Comparison of ENCODE assay signal across 2 cellular contexts in genomic region chr1:10510520-10511493, GRCh38.
TF ChIP-seq lines count a peak whose summit lies in the region.

No MANE protein-coding gene starts in this region.

TF ChIP-seq in SK-N-SH, 30 proteins besides CTCF, POLR2A, EP300 and RAD21:
- peak; percentile 91 for TF ChIP-seq FOXM1 (IDR thresholded peaks at IDR 0.05; ENCODE audit: low read depth)
- TF ChIP-seq EZH2phosphoT487 (IDR thresholded peaks at IDR 0.05; ENCODE audit: borderline replicate concordance, low read depth) = no peak
- no peak for TF ChIP-seq MAX (IDR thresholded peaks at IDR 0.05; ENCODE audit: low read depth)
- peak; percentile 53 for TF ChIP-seq NFIC (IDR thresholded peaks at IDR 0.05; ENCODE audit: borderline replicate concordance)
- 0 out of 2 replicates have a peak, but pooled peaks have one; percentile 24 for TF ChIP-seq YY1 (IDR thresholded peaks at IDR 0.05; ENCODE audit: low read depth)
- no peak for TF ChIP-seq MXI1 (IDR thresholded peaks at IDR 0.05; ENCODE audit: low read depth, low read length)
- TF ChIP-seq FOSL2 (IDR thresholded peaks at IDR 0.05; ENCODE audit: borderline replicate concordance, low read depth) = peak; percentile 92
- TF ChIP-seq SIN3A (IDR thresholded peaks at IDR 0.05; ENCODE audit: borderline replicate concordance, low read depth, low read length) = peak; percentile 20; the same call in 1 of the 2 replicates
- no peak for TF ChIP-seq USF1 (IDR thresholded peaks at IDR 0.05; ENCODE audit: borderline replicate concordance, low read depth)
- TF ChIP-seq ELF1 (IDR thresholded peaks at IDR 0.05) = no peak
- peak; percentile 95 for TF ChIP-seq PBX3 (IDR thresholded peaks at IDR 0.05)
- TF ChIP-seq MEF2A (IDR thresholded peaks at IDR 0.05; ENCODE audit: borderline replicate concordance, low read depth) = no peak
- TF ChIP-seq TCF12 (IDR thresholded peaks at IDR 0.05) = peak; percentile 80
- peak; percentile 87 for TF ChIP-seq JUND (IDR thresholded peaks at IDR 0.05)
- no peak for TF ChIP-seq CHD2 (IDR thresholded peaks at IDR 0.05; ENCODE audit: low read length, partially characterized antibody)
- TF ChIP-seq TEAD4 (IDR thresholded peaks at IDR 0.05; ENCODE audit: borderline replicate concordance, insufficient read depth) = no peak
- TF ChIP-seq IRF3 (IDR thresholded peaks at IDR 0.05; ENCODE audit: low read depth, low read length) = no peak
- TF ChIP-seq GABPA (IDR thresholded peaks at IDR 0.05; ENCODE audit: low read depth) = 0 out of 2 replicates have a peak, but pooled peaks have one; percentile 25
TF ChIP-seq in SK-N-SH: peak in this region for 9.

TF ChIP-seq in HepG2, 621 proteins besides CTCF, POLR2A, EP300 and RAD21:
- TF ChIP-seq SP5 (CRISPR knock-in tag; IDR thresholded peaks at IDR 0.05; ENCODE audit: borderline replicate concordance, low read depth) = no peak
- TF ChIP-seq FOSL2 (CRISPR knock-in tag; IDR thresholded peaks at IDR 0.05) = peak; percentile 45
